8 cellular contexts compared by ENCODE assay signal in the genomic region with DNA sequence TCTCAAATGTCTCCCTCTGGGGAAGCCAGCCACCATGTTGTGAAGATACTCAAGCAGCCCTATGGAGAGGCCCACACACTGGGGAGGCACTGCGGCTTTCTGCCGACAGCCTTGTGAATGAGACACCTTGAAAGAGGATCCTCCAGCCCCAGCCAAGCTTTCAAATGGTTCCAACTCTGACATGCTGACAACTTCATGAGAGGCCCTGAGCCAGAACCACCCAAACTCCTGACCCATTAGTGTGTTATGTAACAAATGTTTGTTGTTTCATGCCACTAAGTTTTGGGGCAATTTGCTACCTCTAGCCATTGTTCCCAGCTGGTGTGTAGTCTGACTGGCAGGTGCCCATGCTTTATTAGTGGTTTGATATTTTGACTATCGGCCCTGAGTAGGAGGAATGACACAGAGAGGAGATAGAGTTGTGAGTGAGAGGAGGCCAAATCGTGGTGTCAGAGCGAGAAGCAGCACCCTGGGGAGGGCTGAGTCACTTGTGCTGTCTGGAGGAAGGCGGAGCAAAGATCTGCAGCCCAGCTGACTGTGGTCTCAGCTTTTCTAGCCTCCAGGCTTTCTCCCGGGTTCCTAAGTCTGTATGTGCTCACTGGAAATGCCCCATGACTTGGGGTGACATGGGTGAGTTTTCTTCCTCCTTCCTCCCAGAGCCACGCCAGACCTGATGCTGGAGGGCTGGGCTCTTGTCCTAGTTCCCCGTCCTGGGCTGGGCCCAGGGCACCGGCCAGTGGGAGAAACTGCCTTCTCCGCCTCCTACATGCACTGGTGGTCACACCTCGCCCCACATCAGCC. TPM values are rescaled to one million over a fixed set of nuclear protein-coding genes. Genes with fewer than 3 reads are reported as not detected.
DNase-seq lines count a peak whose midpoint lies in the region; ATAC-seq, FAIRE-seq and TF ChIP-seq lines count a peak whose summit lies in the region.

No MANE protein-coding gene starts in this region.

- H2AFZ ChIP-seq in keratinocyte (ENCODE audit: control insufficient read depth, low read length): no peak overlapping the region

- H3K27me3 Mint-ChIP-seq in T-helper 17 cell: peaks cover 29% of the 10 kb centered on the region

- H3K27ac Mint-ChIP-seq in T-helper 17 cell: peak overlapping the region; percentile 90

- H3K9me3 ChIP-seq in BLaER1 treated with 17β-estradiol and CSF1 and Interleukin-3, amounts not matched to agents 10 nM and 100 nM (replicated peaks in 1 of 11): no peaks in the 10 kb centered on the region
- H3K9me3 ChIP-seq in T-helper 17 cell (ENCODE audit: control insufficient read depth, low read length, poor library complexity, severe bottlenecking): no peaks in the 10 kb centered on the region
- no peaks in the 10 kb centered on the region for H3K9me3 ChIP-seq in ascending aorta
- no peaks in the 10 kb centered on the region for H3K9me3 ChIP-seq in keratinocyte (ENCODE audit: control insufficient read depth, low read depth, low read length)

- intact Hi-C loops in ascending aorta (cut with DNase I): no loop called here

- H3K9me1 ChIP-seq in keratinocyte (ENCODE audit: control insufficient read depth, extremely low read depth, insufficient read depth, low read length): no peaks in the 10 kb centered on the region

- H3K79me2 ChIP-seq in keratinocyte (ENCODE audit: control insufficient read depth, insufficient read depth, low read length): no peaks in the 10 kb centered on the region

- peak overlapping the region; percentile 88 for H3K4me3 Mint-ChIP-seq in T-helper 17 cell

- no peaks in the 10 kb centered on the region for H3K27me3 ChIP-seq in BLaER1 treated with 17β-estradiol and CSF1 and Interleukin-3, amounts not matched to agents 10 nM and 100 nM
- H3K27me3 ChIP-seq in ascending aorta (no peaks in the 10 kb centered on the region), keratinocyte (ENCODE audit: control insufficient read depth, extremely low read depth, insufficient read depth, low read length) (no peaks in the 10 kb centered on the region)

- no peaks in the 10 kb centered on the region for H3K36me3 ChIP-seq in BLaER1 treated with 17β-estradiol and CSF1 and Interleukin-3, amounts not matched to agents 10 nM and 100 nM
- no peaks in the 10 kb centered on the region for H3K36me3 ChIP-seq in ascending aorta
- H3K36me3 ChIP-seq in keratinocyte (ENCODE audit: control insufficient read depth in 2 of 2, extremely low read depth in 1 of 2, insufficient read depth in 2 of 2, low read length in 2 of 2): no peaks in the 10 kb centered on the region

- peak overlapping the region; percentile 64 to 83 (median 72) for H3K9ac ChIP-seq in BLaER1 treated with 17β-estradiol and CSF1 and Interleukin-3, amounts not matched to agents 10 nM and 100 nM
- peak overlapping the region; percentile 33 for H3K9ac ChIP-seq in keratinocyte (ENCODE audit: control insufficient read depth, extremely low read depth, insufficient read depth, low read length)

- TF ChIP-seq CTCF in ascending aorta (IDR thresholded peaks at IDR 0.05): no peak
- TF ChIP-seq CTCF in keratinocyte (optimal IDR thresholded peaks at IDR 0.05 in 1 of 3, IDR thresholded peaks at IDR 0.05 in 1 of 3, conservative IDR thresholded peaks at IDR 0.05 in 1 of 3; ENCODE audit: extremely low read depth in 1 of 3, insufficient read depth in 2 of 3, low read length in 3 of 3): no peak

- no peaks in the 10 kb centered on the region for H4K20me1 ChIP-seq in BLaER1 treated with 17β-estradiol and CSF1 and Interleukin-3, amounts not matched to agents 10 nM and 100 nM
- H4K20me1 ChIP-seq in keratinocyte (ENCODE audit: control insufficient read depth, extremely low read depth, insufficient read depth, low read length): no peaks in the 10 kb centered on the region

- ATAC-seq in GM19468 (IDR thresholded peaks at IDR 0.05; ENCODE audit: extremely low read depth, unreplicated experiment) (peak; percentile 70), HG03565 (IDR thresholded peaks at IDR 0.05; ENCODE audit: unreplicated experiment) (peak; percentile 49), T-helper 17 cell (peak; percentile 73)

- peaks cover 63% of the 10 kb centered on the region for H3K4me1 Mint-ChIP-seq in T-helper 17 cell

- H3K4me2 ChIP-seq in BLaER1 treated with 17β-estradiol and CSF1 and Interleukin-3, amounts not matched to agents 10 nM and 100 nM: peak overlapping the region; percentile 81 to 99 (median 97)
- peak overlapping the region; percentile 50 for H3K4me2 ChIP-seq in keratinocyte (ENCODE audit: control insufficient read depth, extremely low read depth, insufficient read depth, low read depth, low read length)

- DNase-seq in T-helper 17 cell: peak in 2 of 3 donors; percentile 26 to 35
- peak; percentile 45 to 88 for DNase-seq in ascending aorta (ENCODE audit: low spot score in 2 of 2)
- no peak for DNase-seq in keratinocyte (ENCODE audit: low read depth, low spot score)
- DNase-seq in stimulated activated CD4-positive, alpha-beta T cell treated with anti-CD3 and anti-CD28 coated beads, TNF-alpha, amount 100 ng/mL, for 48 hours (ENCODE audit: low read depth in 3 of 3): peak; percentile 57 to 66 (median 61)
- no peak for DNase-seq in NCI-H2081 (lab: John Stamatoyannopoulos, UW)

- peak; percentile 79 for FAIRE-seq in keratinocyte (lab: Jason Lieb, UNC)

- peak overlapping the region; percentile 68 to 86 (median 79) for H3K27ac ChIP-seq in BLaER1 treated with 17β-estradiol and CSF1 and Interleukin-3, amounts not matched to agents 10 nM and 100 nM
- H3K27ac ChIP-seq in ascending aorta (peak overlapping the region; percentile 30 to 73), keratinocyte (ENCODE audit: control insufficient read depth, insufficient read depth, low read length) (no peak overlapping the region)

- H3K4me3 ChIP-seq in BLaER1 treated with 17β-estradiol and CSF1 and Interleukin-3, amounts not matched to agents 10 nM and 100 nM: peak overlapping the region; percentile 32 to 58 (median 47); a peak in 18 of 20 replicates
- H3K4me3 ChIP-seq in ascending aorta: peak overlapping the region in 1 of 2 donors; percentile 33
- H3K4me3 ChIP-seq in keratinocyte (ENCODE audit: control insufficient read depth in 2 of 3, extremely low read depth in 1 of 3, insufficient read depth in 2 of 3, low read depth in 1 of 3, low read length in 3 of 3): no peak overlapping the region

- peaks cover 88 to 100% (median 92%) of the 10 kb centered on the region in 10 experiments for H3K4me1 ChIP-seq in BLaER1 treated with 17β-estradiol and CSF1 and Interleukin-3, amounts not matched to agents 10 nM and 100 nM
- H3K4me1 ChIP-seq in ascending aorta: peaks cover 0 to 5% of the 10 kb centered on the region in 2 donors
- H3K4me1 ChIP-seq in keratinocyte (ENCODE audit: control insufficient read depth, extremely low read depth, insufficient read depth, low read length): peaks cover 14% of the 10 kb centered on the region

- H3K36me3 Mint-ChIP-seq in T-helper 17 cell (ENCODE audit: low read depth): peaks cover 4% of the 10 kb centered on the region

- dilution Hi-C loops in keratinocyte (cut with MboI; ENCODE audit: extremely low pct_ligation_motif_present, low sequenced_read_pairs): no loop called here

RNA-seq across cellular contexts. Expression of a gene that starts 56.8 kb away (rescaled TPM):
- total RNA-seq in T-helper 17 cell: 1 to 10 TPM; 7.8 to 8.8 TPM
- total RNA-seq in ascending aorta: 0.11 TPM
- polyA plus RNA-seq in keratinocyte: 0.94 to 4.4 TPM (median 3.2 TPM) in 3 replicates
- 0.12 TPM for polyA plus RNA-seq in keratinocyte (2011; ENCODE audit: low read depth)
- 0.99 and 1.8 TPM in 2 replicates for polyA plus RNA-seq in keratinocyte (2011; cell fraction: cytosol; rRNA removed)
- polyA plus RNA-seq in keratinocyte (2011; cell fraction: nucleus; rRNA removed): 2.0 and 2.7 TPM in 2 replicates
- polyA plus RNA-seq in keratinocyte (2012; ENCODE audit: low replicate concordance): 0.39 and 4.0 TPM in 2 replicates
- 1.8 to 9.2 TPM (median 2.3 TPM) in 3 replicates for polyA minus RNA-seq in keratinocyte
- 2.1 TPM for polyA minus RNA-seq in keratinocyte (2011; cell fraction: cytosol; rRNA and poly(A)+ RNA removed)
- polyA minus RNA-seq in keratinocyte (2011; cell fraction: nucleus; rRNA and poly(A)+ RNA removed): 1.6 and 4.5 TPM in 2 replicates

Comparison
In these comparisons a context has a peak if more than half of its experiments do, and no peak if none do; other contexts are left out.
1. H3K4me3 ChIP-seq: peak in BLaER1 treated with 17β-estradiol and CSF1 and Interleukin-3, amounts not matched to agents 10 nM and 100 nM (10 of 10); none in keratinocyte (0 of 3).
2. DNase-seq: peak in T-helper 17 cell (2 of 3), ascending aorta (2 of 2) and stimulated activated CD4-positive, alpha-beta T cell treated with anti-CD3 and anti-CD28 coated beads, TNF-alpha, amount 100 ng/mL, for 48 hours (3 of 3); none in keratinocyte (single experiment) and NCI-H2081 (0 of 2).
3. Peak in every context shown above with its lines, with median percentiles within 50 percentile points of each other: ATAC-seq.